ENCODE assay signal across 30 cellular contexts in the genomic region with DNA sequence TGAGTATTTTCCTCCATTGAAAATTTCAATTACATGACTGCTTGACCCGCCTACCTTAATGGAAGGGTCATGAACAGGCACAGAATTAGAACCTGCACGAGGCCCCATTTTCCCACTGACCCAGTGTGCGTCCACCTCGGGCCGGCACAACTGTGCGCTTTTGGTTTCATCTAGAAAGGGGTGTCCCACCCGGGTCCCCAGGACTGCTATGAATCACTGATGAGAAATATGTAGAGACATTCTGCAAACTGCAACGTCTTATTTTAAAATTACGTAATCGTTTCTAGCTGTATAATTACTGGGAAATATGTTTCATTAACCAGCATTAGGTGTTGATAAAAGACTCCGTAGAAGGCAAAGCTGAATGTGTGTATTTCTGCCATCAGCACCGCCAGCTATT.
"Had no signal": no experiment of that assay in that cellular context is flagged by ENCODE, and none has a peak within 500 bp of the region (broad histone marks: within the 10 kb centered on the region; RNA-seq: fewer than 3 reads in every experiment).

No MANE protein-coding gene starts in this region.

- H3K9me3 Mint-ChIP-seq: activated CD4-positive, alpha-beta memory T cell treated with anti-CD3 and anti-CD28 coated beads for 36 hours; activated CD4-positive, alpha-beta T cell treated with anti-CD3 and anti-CD28 coated beads, Interleukin-2, amount 10 ng/mL, durations not matched to agents 24 days and 14 days; activated naive CD8-positive, alpha-beta T cell treated with anti-CD3 and anti-CD28 coated beads for 36 hours; activated naive CD8-positive, alpha-beta T cell treated with anti-CD3 and anti-CD28 coated beads, Interleukin-2, amount 50 U/mL, for 24 hours; activated T-helper 1 cell treated with anti-CD3 and anti-CD28 coated beads, Interleukin-12 subunit alpha, Interleukin-12 subunit beta, Interleukin-2, Interleukin-4 antibody, amounts not matched to agents 30 ng/mL and 10 ng/mL and 1 ng/mL, durations not matched to agents 14 hours and 24 hours and 36 hours; activated T-helper 2 cell treated with anti-CD3 and anti-CD28 coated beads, Interferon-gamma antibody, Interleukin-2, Interleukin-4, amounts not matched to agents 10 μg/mL and 5 μg/mL and 100 μg/mL, durations not matched to agents 14 hours and 24 hours and 36 hours had no signal

- DNase-seq: activated CD4-positive, alpha-beta memory T cell treated with anti-CD3 and anti-CD28 coated beads for 36 hours; activated CD4-positive, alpha-beta T cell treated with anti-CD3 and anti-CD28 coated beads for 36 hours; activated CD4-positive, alpha-beta T cell treated with anti-CD3 and anti-CD28 coated beads, Interleukin-2, amount 10 ng/mL, durations not matched to agents 24 days and 14 days; activated CD4-positive, CD25-positive, alpha-beta regulatory T cell; activated CD4-positive, CD25-positive, alpha-beta regulatory T cell treated with anti-CD3 and anti-CD28 coated beads, Interleukin-2, amount 50 U/mL, for 72 hours; activated CD8-positive, alpha-beta memory T cell treated with anti-CD3 and anti-CD28 coated beads, Interleukin-2, amount 10 ng/mL, durations not matched to agents 7 days and 5 days; activated CD8-positive, alpha-beta memory T cell treated with anti-CD3 and anti-CD28 coated beads, Interleukin-2, amount 50 U/mL, for 4 hours; activated CD8-positive, alpha-beta T cell treated with anti-CD3 and anti-CD28 coated beads, Interleukin-2, amount 10 ng/mL, durations not matched to agents 7 days and 5 days; activated gamma-delta T cell treated with Interleukin-2 at 50 U/mL for 16 hours; activated naive CD4-positive, alpha-beta T cell treated with anti-CD3 and anti-CD28 coated beads, Interleukin-2, amount 50 U/mL, for 16 hours; activated naive CD4-positive, alpha-beta T cell treated with Interleukin-2 at 50 U/mL for 16 hours; activated naive CD8-positive, alpha-beta T cell treated with anti-CD3 and anti-CD28 coated beads for 36 hours; activated naive CD8-positive, alpha-beta T cell treated with anti-CD3 and anti-CD28 coated beads, Interleukin-2, amount 50 U/mL, for 24 hours; activated T-cell treated with anti-CD3 and anti-CD28 coated beads, Interleukin-2, amount 50 U/mL, for 1 hour; activated T-cell treated with anti-CD3 and anti-CD28 coated beads, Interleukin-2, amount 50 U/mL, for 48 hours; adrenal gland; amygdala; aorta; body of pancreas; central memory CD4-positive, alpha-beta T cell; cerebellar nuclear complex; colonic mucosa; effector CD8-positive, alpha-beta T cell; foreskin keratinocyte; heart right ventricle; T-helper 2 cell had no signal

- H3K4me3 Mint-ChIP-seq: activated CD4-positive, alpha-beta memory T cell treated with anti-CD3 and anti-CD28 coated beads for 36 hours; activated CD4-positive, alpha-beta T cell treated with anti-CD3 and anti-CD28 coated beads for 36 hours; activated CD4-positive, alpha-beta T cell treated with anti-CD3 and anti-CD28 coated beads, Interleukin-2, amount 10 ng/mL, durations not matched to agents 24 days and 14 days; activated CD8-positive, alpha-beta memory T cell treated with anti-CD3 and anti-CD28 coated beads, Interleukin-2, amount 10 ng/mL, durations not matched to agents 7 days and 5 days; activated CD8-positive, alpha-beta T cell treated with anti-CD3 and anti-CD28 coated beads, Interleukin-2, amount 10 ng/mL, durations not matched to agents 7 days and 5 days; activated naive CD8-positive, alpha-beta T cell treated with anti-CD3 and anti-CD28 coated beads for 36 hours; activated naive CD8-positive, alpha-beta T cell treated with anti-CD3 and anti-CD28 coated beads, Interleukin-2, amount 50 U/mL, for 24 hours; activated T-helper 1 cell treated with anti-CD3 and anti-CD28 coated beads, Interleukin-12 subunit alpha, Interleukin-12 subunit beta, Interleukin-2, Interleukin-4 antibody, amounts not matched to agents 30 ng/mL and 10 ng/mL and 1 ng/mL, durations not matched to agents 14 hours and 24 hours and 36 hours had no signal

- ATAC-seq: activated CD4-positive, alpha-beta T cell treated with anti-CD3 and anti-CD28 coated beads for 36 hours; activated CD8-positive, alpha-beta memory T cell treated with anti-CD3 and anti-CD28 coated beads, Interleukin-2, amount 10 ng/mL, durations not matched to agents 7 days and 5 days; activated CD8-positive, alpha-beta T cell treated with anti-CD3 and anti-CD28 coated beads, Interleukin-2, amount 10 ng/mL, durations not matched to agents 7 days and 5 days; activated naive CD8-positive, alpha-beta T cell treated with anti-CD3 and anti-CD28 coated beads, Interleukin-2, amount 50 U/mL, for 24 hours; body of pancreas; foreskin keratinocyte; gastroesophageal sphincter; heart right ventricle had no signal

- H3K4me1 ChIP-seq: adrenal gland, body of pancreas, colonic mucosa, esophagus muscularis mucosa, foreskin keratinocyte, gastroesophageal sphincter had no signal

- H3K36me3 ChIP-seq: adrenal gland, colonic mucosa, esophagus muscularis mucosa, gastroesophageal sphincter, heart right ventricle had no signal

- H3K27ac Mint-ChIP-seq: activated CD4-positive, alpha-beta memory T cell treated with anti-CD3 and anti-CD28 coated beads for 36 hours; activated CD4-positive, alpha-beta T cell treated with anti-CD3 and anti-CD28 coated beads for 36 hours; activated CD4-positive, alpha-beta T cell treated with anti-CD3 and anti-CD28 coated beads, Interleukin-2, amount 10 ng/mL, durations not matched to agents 24 days and 14 days; activated CD8-positive, alpha-beta memory T cell treated with anti-CD3 and anti-CD28 coated beads, Interleukin-2, amount 10 ng/mL, durations not matched to agents 7 days and 5 days; activated CD8-positive, alpha-beta T cell treated with anti-CD3 and anti-CD28 coated beads, Interleukin-2, amount 10 ng/mL, durations not matched to agents 7 days and 5 days; activated naive CD8-positive, alpha-beta T cell treated with anti-CD3 and anti-CD28 coated beads for 36 hours; activated naive CD8-positive, alpha-beta T cell treated with anti-CD3 and anti-CD28 coated beads, Interleukin-2, amount 50 U/mL, for 24 hours; activated T-helper 1 cell treated with anti-CD3 and anti-CD28 coated beads, Interleukin-12 subunit alpha, Interleukin-12 subunit beta, Interleukin-2, Interleukin-4 antibody, amounts not matched to agents 30 ng/mL and 10 ng/mL and 1 ng/mL, durations not matched to agents 14 hours and 24 hours and 36 hours; activated T-helper 2 cell treated with anti-CD3 and anti-CD28 coated beads, Interferon-gamma antibody, Interleukin-2, Interleukin-4, amounts not matched to agents 10 μg/mL and 5 μg/mL and 100 μg/mL, durations not matched to agents 14 hours and 24 hours and 36 hours had no signal

- H3K4me3 ChIP-seq: adrenal gland, body of pancreas, colonic mucosa, esophagus muscularis mucosa, gastroesophageal sphincter, heart right ventricle had no signal

- H3K9me3 ChIP-seq: adrenal gland, body of pancreas, colonic mucosa, esophagus muscularis mucosa, gastroesophageal sphincter, heart right ventricle had no signal

- H3K4me1 Mint-ChIP-seq: activated CD4-positive, alpha-beta T cell treated with anti-CD3 and anti-CD28 coated beads, Interleukin-2, amount 10 ng/mL, durations not matched to agents 24 days and 14 days; activated CD8-positive, alpha-beta memory T cell treated with anti-CD3 and anti-CD28 coated beads, Interleukin-2, amount 10 ng/mL, durations not matched to agents 7 days and 5 days; activated naive CD8-positive, alpha-beta T cell treated with anti-CD3 and anti-CD28 coated beads for 36 hours; activated naive CD8-positive, alpha-beta T cell treated with anti-CD3 and anti-CD28 coated beads, Interleukin-2, amount 50 U/mL, for 24 hours had no signal

- H3K27me3 Mint-ChIP-seq: activated CD4-positive, alpha-beta memory T cell treated with anti-CD3 and anti-CD28 coated beads for 36 hours; activated CD4-positive, alpha-beta T cell treated with anti-CD3 and anti-CD28 coated beads for 36 hours; activated CD4-positive, alpha-beta T cell treated with anti-CD3 and anti-CD28 coated beads, Interleukin-2, amount 10 ng/mL, durations not matched to agents 24 days and 14 days; activated CD8-positive, alpha-beta memory T cell treated with anti-CD3 and anti-CD28 coated beads, Interleukin-2, amount 10 ng/mL, durations not matched to agents 7 days and 5 days; activated naive CD8-positive, alpha-beta T cell treated with anti-CD3 and anti-CD28 coated beads for 36 hours; activated naive CD8-positive, alpha-beta T cell treated with anti-CD3 and anti-CD28 coated beads, Interleukin-2, amount 50 U/mL, for 24 hours had no signal

- H3K27me3 ChIP-seq: adrenal gland, body of pancreas, colonic mucosa, esophagus muscularis mucosa, foreskin keratinocyte had no signal

- H3K36me3 Mint-ChIP-seq: activated CD4-positive, alpha-beta memory T cell treated with anti-CD3 and anti-CD28 coated beads for 36 hours; activated CD8-positive, alpha-beta memory T cell treated with anti-CD3 and anti-CD28 coated beads, Interleukin-2, amount 10 ng/mL, durations not matched to agents 7 days and 5 days; activated naive CD8-positive, alpha-beta T cell treated with anti-CD3 and anti-CD28 coated beads for 36 hours had no signal

- H3K27ac ChIP-seq: adrenal gland, body of pancreas, colonic mucosa, esophagus muscularis mucosa, foreskin keratinocyte, gastroesophageal sphincter, heart right ventricle had no signal
